In the genomic region with DNA sequence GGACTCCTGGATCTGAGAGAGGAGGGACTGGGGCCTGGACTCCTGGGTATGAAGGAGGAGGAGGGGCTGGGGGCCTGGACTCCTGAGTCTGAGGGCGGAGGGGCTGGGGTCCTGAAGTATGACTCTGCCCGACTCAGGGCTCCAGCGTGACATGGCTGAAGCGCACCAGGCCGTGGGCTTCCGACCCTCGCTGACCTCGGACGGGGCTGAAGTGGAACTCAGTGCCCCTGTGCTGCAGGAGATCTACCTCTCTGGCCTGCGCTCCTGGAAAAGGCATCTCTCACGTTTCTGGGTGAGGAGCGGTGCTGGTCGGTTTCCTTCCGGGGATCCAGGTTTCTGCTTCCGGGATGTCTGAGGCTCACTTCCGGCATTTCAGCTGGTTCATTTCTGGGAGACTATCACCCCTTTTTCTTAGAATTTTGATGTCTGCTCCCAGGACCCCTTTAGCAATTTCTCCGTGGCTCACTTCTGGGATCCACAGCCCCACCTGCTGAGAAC, we compare ENCODE assay signal across 10 cellular contexts. TPM values are rescaled to one million over a fixed set of nuclear protein-coding genes. Genes with fewer than 3 reads are reported as not detected.
DNase-seq lines count a peak whose midpoint lies in the region; ATAC-seq and TF ChIP-seq lines count a peak whose summit lies in the region.
"Had no signal": no experiment of that assay in that cellular context is flagged by ENCODE, and none has a peak within 500 bp of the region (broad histone marks: within the 10 kb centered on the region; RNA-seq: fewer than 3 reads in every experiment).

No MANE protein-coding gene starts in this region.

- H3K9me2 ChIP-seq in hepatocyte (replicated peaks; ENCODE audit: insufficient read depth) = no peaks in the 10 kb centered on the region

- WGBS in hepatocyte (ENCODE audit: low lambda C conversion rate, missing lambda C conversion rate) = 69% methylated on average over 11 of the region's 17 CpGs

- intact Hi-C loops in gastrocnemius medialis (cut with DNase I; ENCODE audit: low total_unique reads) = no loop called here

- H3K4me3 ChIP-seq in H7 (ENCODE audit: insufficient read depth, low read depth, low read length) (no peak overlapping the region), WERI-Rb-1 (ENCODE audit: low read depth, low read length) (peak overlapping the region; percentile 55), hepatocyte (no peak overlapping the region), gastrocnemius medialis (no peak overlapping the region)

- no peaks in the 10 kb centered on the region for H3K79me2 ChIP-seq in hepatocyte

- DNase-seq in H7 (peak; percentile 46), WERI-Rb-1 (no peak), hepatocyte (ENCODE audit: low spot score) (no peak), retina (peak; percentile 30), Ammon's horn (ENCODE audit: low spot score) (no peak), gastrocnemius medialis (no peak), SW480 (ENCODE audit: low spot score) (no peak)
- DNase-seq: activated CD4-positive, alpha-beta T cell treated with anti-CD3 and anti-CD28 coated beads for 4 hours; activated naive CD4-positive, alpha-beta T cell treated with Interleukin-2 at 50 U/mL for 16 hours; SJCRH30 had no signal

- TF ChIP-seq POLR2A in gastrocnemius medialis (IDR thresholded peaks at IDR 0.05) = no peak

- H3K27me3 ChIP-seq in H7 (ENCODE audit: control insufficient read depth, insufficient read depth, low read length) (no peaks in the 10 kb centered on the region), WERI-Rb-1 (ENCODE audit: insufficient read depth, low read depth, severe bottlenecking) (no peaks in the 10 kb centered on the region), hepatocyte (peaks cover 5% of the 10 kb centered on the region), gastrocnemius medialis (peaks cover 3 to 17% (median 13%) of the 10 kb centered on the region in 3 donors)
- H3K27me3 ChIP-seq: SJCRH30 had no signal

- H3K4me2 ChIP-seq in hepatocyte = peak overlapping the region; percentile 97

- H4K20me1 ChIP-seq in hepatocyte (ENCODE audit: insufficient read depth, poor library complexity, severe bottlenecking) = no peaks in the 10 kb centered on the region

- no peak overlapping the region for H2AFZ ChIP-seq in hepatocyte

- no peak for ATAC-seq in gastrocnemius medialis

- H3K4me1 ChIP-seq in hepatocyte (ENCODE audit: insufficient read depth) = peaks cover 17% of the 10 kb centered on the region
- peaks cover 10 to 14% of the 10 kb centered on the region in 2 donors for H3K4me1 ChIP-seq in gastrocnemius medialis

- in situ Hi-C loops in gastrocnemius medialis (cut with MboI; ENCODE audit: low sequenced_read_pairs in 4 of 4) = no loop called here

- TF ChIP-seq CTCF in WERI-Rb-1 (IDR thresholded peaks at IDR 0.05; ENCODE audit: low read depth, low read length) = no peak
- no peak for TF ChIP-seq CTCF in hepatocyte (IDR thresholded peaks at IDR 0.05; ENCODE audit: poor library complexity)
- TF ChIP-seq CTCF in gastrocnemius medialis (IDR thresholded peaks at IDR 0.05 in 4 of 5, conservative IDR thresholded peaks at IDR 0.05 in 1 of 5) = no peak

- H3K36me3 ChIP-seq in H7 (replicated peaks; ENCODE audit: control insufficient read depth, insufficient read depth, low read length) (peaks cover 7% of the 10 kb centered on the region), WERI-Rb-1 (peaks cover 23% of the 10 kb centered on the region), hepatocyte (replicated peaks; ENCODE audit: insufficient read depth, low read depth) (no peaks in the 10 kb centered on the region), gastrocnemius medialis (peaks cover 0 to 6% of the 10 kb centered on the region in 2 donors)

- H3K27ac ChIP-seq in WERI-Rb-1 = no peak overlapping the region
- no peak overlapping the region for H3K27ac ChIP-seq in hepatocyte
- H3K27ac ChIP-seq in gastrocnemius medialis = no peak overlapping the region
- H3K27ac ChIP-seq: SJCRH30 had no signal

- H3K9me3 ChIP-seq in WERI-Rb-1 (ENCODE audit: severe bottlenecking) (no peaks in the 10 kb centered on the region), hepatocyte (ENCODE audit: low read depth) (no peaks in the 10 kb centered on the region), gastrocnemius medialis (no peaks in the 10 kb centered on the region)
- H3K9me3 ChIP-seq: SJCRH30 had no signal

RNA-seq across cellular contexts. Expression of a gene that starts 1.2 kb away (rescaled TPM):
- total RNA-seq in H7 (2014; rRNA removed; shearing (Covaris generic)) = 25.8 and 28.9 TPM in 2 replicates
- 6.2 and 6.7 TPM in 2 replicates for total RNA-seq in hepatocyte
- polyA plus RNA-seq in hepatocyte = 6.8 and 10.0 TPM in 2 replicates
- under 1 TPM in 3 of 4 donors, not detected in 1; 0.26 to 0.97 (median 0.73) TPM for total RNA-seq in gastrocnemius medialis

RNA-seq across cellular contexts. Expression of a gene that starts 2.8 kb away (rescaled TPM):
- 1.4 and 1.8 TPM in 2 replicates for total RNA-seq in H7 (2014; rRNA removed; shearing (Covaris generic))
- total RNA-seq in hepatocyte = 0.12 and 0.50 TPM in 2 replicates
- not detected in 2 replicates for polyA plus RNA-seq in hepatocyte
- 1 to 10 TPM in 3 of 4 donors, not detected in 1; 1.0 to 2.1 (median 1.4) TPM for total RNA-seq in gastrocnemius medialis

RNA-seq across cellular contexts. Expression of a gene that starts 15.1 kb away (rescaled TPM):
- total RNA-seq in H7 (2014; rRNA removed; shearing (Covaris generic)) = 690 and 848 TPM in 2 replicates
- total RNA-seq in hepatocyte (189 and 195 TPM in 2 replicates), gastrocnemius medialis (100 to 1,000 TPM; 190 to 242 (median 229) TPM)
- polyA plus RNA-seq in hepatocyte = 175 and 180 TPM in 2 replicates

RNA-seq across cellular contexts. Expression of a gene that starts 26.4 kb away (rescaled TPM):
- 34.3 and 42.5 TPM in 2 replicates for total RNA-seq in H7 (2014; rRNA removed; shearing (Covaris generic))
- total RNA-seq in hepatocyte (4.9 and 13.8 TPM in 2 replicates), gastrocnemius medialis (10 to 100 TPM; 10.7 to 12.9 (median 11.8) TPM)
- polyA plus RNA-seq in hepatocyte = 28.3 and 32.5 TPM in 2 replicates

RNA-seq across cellular contexts. Expression of a gene that starts 26.5 kb away (rescaled TPM):
- 107 and 108 TPM in 2 replicates for total RNA-seq in H7 (2014; rRNA removed; shearing (Covaris generic))
- total RNA-seq in hepatocyte = 39.2 and 55.6 TPM in 2 replicates
- 38.8 and 41.8 TPM in 2 replicates for polyA plus RNA-seq in hepatocyte
- 10 to 100 TPM; 11.0 to 18.6 (median 13.7) TPM for total RNA-seq in gastrocnemius medialis

Comparison
In these comparisons a context has a peak if more than half of its experiments do, and no peak if none do; other contexts are left out.
1. DNase-seq: peak in H7 (single experiment) and retina (single experiment); none in WERI-Rb-1 (single experiment), hepatocyte (single experiment), Ammon's horn (single experiment), gastrocnemius medialis (0 of 2) and SW480 (single experiment).